Comparison of ENCODE assay signal across 1 cellular context in genomic region chr3:124619887-124620599, GRCh38.
TF ChIP-seq lines count a peak whose summit lies in the region.

No MANE protein-coding gene starts in this region.

TF ChIP-seq in HepG2, 621 proteins besides CTCF, POLR2A, EP300 and RAD21 (continued from another document and continues in another):
- TF ChIP-seq SOX5 (CRISPR knock-in tag; IDR thresholded peaks at IDR 0.05; ENCODE audit: borderline replicate concordance): no peak
- no peak for TF ChIP-seq THAP7 (CRISPR knock-in tag; IDR thresholded peaks at IDR 0.05)
- TF ChIP-seq ZFP36L1 (CRISPR knock-in tag; IDR thresholded peaks at IDR 0.05): no peak
- no peak for TF ChIP-seq FOXP1 (IDR thresholded peaks at IDR 0.05)
- TF ChIP-seq FOXP1 (CRISPR knock-in tag; IDR thresholded peaks at IDR 0.05): no peak
- TF ChIP-seq, protein P1, sequence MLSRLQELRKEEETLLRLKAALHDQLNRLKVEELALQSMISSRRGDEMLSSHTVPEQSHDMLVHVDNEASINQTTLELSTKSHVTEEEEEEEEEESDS (CRISPR knock-in tag; IDR thresholded peaks at IDR 0.05; ENCODE audit: borderline replicate concordance): no peak
- TF ChIP-seq TEAD2 (CRISPR knock-in tag; IDR thresholded peaks at IDR 0.05): no peak
- no peak for TF ChIP-seq NR2F6 (IDR thresholded peaks at IDR 0.05)
- peak; percentile 79 for TF ChIP-seq NR2F6 (CRISPR knock-in tag; IDR thresholded peaks at IDR 0.05)
- TF ChIP-seq TARDBP (CRISPR knock-in tag; IDR thresholded peaks at IDR 0.05): no peak
- TF ChIP-seq ZNF232 (CRISPR knock-in tag; IDR thresholded peaks at IDR 0.05; ENCODE audit: borderline replicate concordance): no peak
- TF ChIP-seq RFXAP (CRISPR knock-in tag; IDR thresholded peaks at IDR 0.05; ENCODE audit: borderline replicate concordance): no peak
- no peak for TF ChIP-seq ZNF44 (CRISPR knock-in tag; IDR thresholded peaks at IDR 0.05)
- no peak for TF ChIP-seq AHR (CRISPR knock-in tag; IDR thresholded peaks at IDR 0.05)
- TF ChIP-seq ZNF530 (CRISPR knock-in tag; IDR thresholded peaks at IDR 0.05; ENCODE audit: low read depth): no peak
- TF ChIP-seq ZNF253 (CRISPR knock-in tag; IDR thresholded peaks at IDR 0.05; ENCODE audit: borderline replicate concordance): no peak
- TF ChIP-seq, protein P2, sequence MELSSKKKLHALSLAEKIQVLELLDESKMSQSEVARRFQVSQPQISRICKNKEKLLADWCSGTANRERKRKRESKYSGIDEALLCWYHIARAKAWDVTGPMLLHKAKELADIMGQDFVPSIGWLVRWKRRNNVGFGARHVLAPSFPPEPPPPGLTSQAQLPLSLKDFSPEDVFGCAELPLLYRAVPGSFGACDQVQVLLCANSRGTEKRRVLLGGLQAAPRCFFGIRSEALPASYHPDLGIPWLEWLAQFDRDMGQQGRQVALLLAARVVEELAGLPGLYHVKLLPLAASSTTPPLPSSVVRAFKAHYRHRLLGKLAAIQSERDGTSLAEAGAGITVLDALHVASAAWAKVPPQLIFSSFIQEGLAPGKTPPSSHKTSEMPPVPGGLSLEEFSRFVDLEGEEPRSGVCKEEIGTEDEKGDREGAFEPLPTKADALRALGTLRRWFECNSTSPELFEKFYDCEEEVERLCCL (CRISPR knock-in tag; IDR thresholded peaks at IDR 0.05; ENCODE audit: borderline replicate concordance): no peak
- no peak for TF ChIP-seq FOXA3 (CRISPR knock-in tag; IDR thresholded peaks at IDR 0.05)
- no peak for TF ChIP-seq ZBTB8A (CRISPR knock-in tag; IDR thresholded peaks at IDR 0.05; ENCODE audit: borderline replicate concordance, low read depth)
- TF ChIP-seq ZNF550 (CRISPR knock-in tag; IDR thresholded peaks at IDR 0.05; ENCODE audit: borderline replicate concordance): no peak
- TF ChIP-seq ZNF121 (CRISPR knock-in tag; IDR thresholded peaks at IDR 0.05): no peak
- TF ChIP-seq ZNF747 (CRISPR knock-in tag; IDR thresholded peaks at IDR 0.05; ENCODE audit: borderline replicate concordance): no peak
- no peak for TF ChIP-seq LCORL (IDR thresholded peaks at IDR 0.05)
- TF ChIP-seq LCORL (CRISPR knock-in tag; IDR thresholded peaks at IDR 0.05): no peak
- no peak for TF ChIP-seq ZIK1 (CRISPR knock-in tag; IDR thresholded peaks at IDR 0.05; ENCODE audit: borderline replicate concordance, low read depth)
- 0 out of 2 replicates have a peak, but pooled peaks have one; percentile 10 for TF ChIP-seq KLF9 (CRISPR knock-in tag; IDR thresholded peaks at IDR 0.05; ENCODE audit: low read depth)
- TF ChIP-seq E2F2 (CRISPR knock-in tag; IDR thresholded peaks at IDR 0.05; ENCODE audit: borderline replicate concordance): no peak
- no peak for TF ChIP-seq HMGA1 (CRISPR knock-in tag; conservative IDR thresholded peaks at IDR 0.05)
- TF ChIP-seq TAF15 (IDR thresholded peaks at IDR 0.05; ENCODE audit: low read depth, low read length, poor library complexity, severe bottlenecking): no peak
- no peak for TF ChIP-seq ZFAT (CRISPR knock-in tag; conservative IDR thresholded peaks at IDR 0.05)
- no peak for TF ChIP-seq TMF1 (CRISPR knock-in tag; IDR thresholded peaks at IDR 0.05; ENCODE audit: low read depth)
- no peak for TF ChIP-seq MAFG (CRISPR knock-in tag; IDR thresholded peaks at IDR 0.05)
- TF ChIP-seq ATF7 (IDR thresholded peaks at IDR 0.05): 0 out of 2 replicates have a peak, but pooled peaks have one; percentile 7
- TF ChIP-seq ATF7 (CRISPR knock-in tag; IDR thresholded peaks at IDR 0.05): no peak
- TF ChIP-seq KAT2B (IDR thresholded peaks at IDR 0.05; ENCODE audit: borderline replicate concordance, low read depth, low read length): no peak
- TF ChIP-seq MED13 (CRISPR knock-in tag; IDR thresholded peaks at IDR 0.05): no peak
- no peak for TF ChIP-seq HMG20B (CRISPR knock-in tag; conservative IDR thresholded peaks at IDR 0.05)
- TF ChIP-seq MZF1 (CRISPR knock-in tag; IDR thresholded peaks at IDR 0.05; ENCODE audit: borderline replicate concordance): no peak
- TF ChIP-seq CBX2 (IDR thresholded peaks at IDR 0.05; ENCODE audit: low read depth, low read length): no peak
- no peak for TF ChIP-seq CBX2 (CRISPR knock-in tag; IDR thresholded peaks at IDR 0.05; ENCODE audit: low read depth)
- no peak for TF ChIP-seq ZNF766 (CRISPR knock-in tag; IDR thresholded peaks at IDR 0.05; ENCODE audit: borderline replicate concordance)
- no peak for TF ChIP-seq MLXIP (CRISPR knock-in tag; IDR thresholded peaks at IDR 0.05; ENCODE audit: borderline replicate concordance)
- no peak for TF ChIP-seq ZNF263 (CRISPR knock-in tag; IDR thresholded peaks at IDR 0.05)
- no peak for TF ChIP-seq NFE2L2 (IDR thresholded peaks at IDR 0.05; ENCODE audit: low read length)
- TF ChIP-seq ZNF749 (CRISPR knock-in tag; IDR thresholded peaks at IDR 0.05; ENCODE audit: borderline replicate concordance): no peak
- no peak for TF ChIP-seq ZMYM3 (CRISPR knock-in tag; IDR thresholded peaks at IDR 0.05)
- TF ChIP-seq SNAPC2 (CRISPR knock-in tag; IDR thresholded peaks at IDR 0.05): no peak
- TF ChIP-seq, protein P3, sequence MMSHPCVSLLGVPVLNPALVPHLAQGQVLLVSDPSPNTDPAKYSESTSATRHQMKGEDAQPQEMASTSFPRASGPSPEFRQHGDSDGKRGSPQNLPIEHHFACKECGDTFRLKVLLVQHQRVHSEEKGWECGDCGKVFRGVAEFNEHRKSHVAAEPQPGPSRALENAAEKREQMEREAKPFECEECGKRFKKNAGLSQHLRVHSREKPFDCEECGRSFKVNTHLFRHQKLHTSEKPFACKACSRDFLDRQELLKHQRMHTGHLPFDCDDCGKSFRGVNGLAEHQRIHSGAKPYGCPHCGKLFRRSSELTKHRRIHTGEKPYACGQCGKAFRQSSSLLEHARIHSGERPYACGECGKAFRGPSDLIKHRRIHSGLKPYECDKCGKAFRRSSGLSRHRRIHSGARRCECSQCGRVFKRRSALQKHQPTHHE (CRISPR knock-in tag; IDR thresholded peaks at IDR 0.05; ENCODE audit: borderline replicate concordance): no peak
- no peak for TF ChIP-seq ZNF572 (CRISPR knock-in tag; IDR thresholded peaks at IDR 0.05)
- TF ChIP-seq SP4 (CRISPR knock-in tag; IDR thresholded peaks at IDR 0.05): no peak
- TF ChIP-seq SAFB2 (CRISPR knock-in tag; IDR thresholded peaks at IDR 0.05; ENCODE audit: borderline replicate concordance, low read depth): no peak
- TF ChIP-seq ZNF678 (CRISPR knock-in tag; IDR thresholded peaks at IDR 0.05): no peak
- TF ChIP-seq ZBTB3 (CRISPR knock-in tag; IDR thresholded peaks at IDR 0.05; ENCODE audit: borderline replicate concordance, low read depth): 0 out of 2 replicates have a peak, but pooled peaks have one; percentile 74
- no peak for TF ChIP-seq ZNF3 (CRISPR knock-in tag; IDR thresholded peaks at IDR 0.05)
- TF ChIP-seq, protein P4, sequence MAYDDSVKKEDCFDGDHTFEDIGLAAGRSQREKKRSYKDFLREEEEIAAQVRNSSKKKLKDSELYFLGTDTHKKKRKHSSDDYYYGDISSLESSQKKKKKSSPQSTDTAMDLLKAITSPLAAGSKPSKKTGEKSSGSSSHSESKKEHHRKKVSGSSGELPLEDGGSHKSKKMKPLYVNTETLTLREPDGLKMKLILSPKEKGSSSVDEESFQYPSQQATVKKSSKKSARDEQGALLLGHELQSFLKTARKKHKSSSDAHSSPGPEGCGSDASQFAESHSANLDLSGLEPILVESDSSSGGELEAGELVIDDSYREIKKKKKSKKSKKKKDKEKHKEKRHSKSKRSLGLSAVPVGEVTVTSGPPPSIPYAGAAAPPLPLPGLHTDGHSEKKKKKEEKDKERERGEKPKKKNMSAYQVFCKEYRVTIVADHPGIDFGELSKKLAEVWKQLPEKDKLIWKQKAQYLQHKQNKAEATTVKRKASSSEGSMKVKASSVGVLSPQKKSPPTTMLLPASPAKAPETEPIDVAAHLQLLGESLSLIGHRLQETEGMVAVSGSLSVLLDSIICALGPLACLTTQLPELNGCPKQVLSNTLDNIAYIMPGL (CRISPR knock-in tag; IDR thresholded peaks at IDR 0.05; ENCODE audit: borderline replicate concordance in 1 of 2, low read depth in 1 of 2): no peak
- no peak for TF ChIP-seq ZMYM2 (CRISPR knock-in tag; IDR thresholded peaks at IDR 0.05)
- TF ChIP-seq ZBED4 (CRISPR knock-in tag; IDR thresholded peaks at IDR 0.05; ENCODE audit: borderline replicate concordance): no peak
- no peak for TF ChIP-seq ELF1 (CRISPR knock-in tag; IDR thresholded peaks at IDR 0.05)
- TF ChIP-seq, protein P5, sequence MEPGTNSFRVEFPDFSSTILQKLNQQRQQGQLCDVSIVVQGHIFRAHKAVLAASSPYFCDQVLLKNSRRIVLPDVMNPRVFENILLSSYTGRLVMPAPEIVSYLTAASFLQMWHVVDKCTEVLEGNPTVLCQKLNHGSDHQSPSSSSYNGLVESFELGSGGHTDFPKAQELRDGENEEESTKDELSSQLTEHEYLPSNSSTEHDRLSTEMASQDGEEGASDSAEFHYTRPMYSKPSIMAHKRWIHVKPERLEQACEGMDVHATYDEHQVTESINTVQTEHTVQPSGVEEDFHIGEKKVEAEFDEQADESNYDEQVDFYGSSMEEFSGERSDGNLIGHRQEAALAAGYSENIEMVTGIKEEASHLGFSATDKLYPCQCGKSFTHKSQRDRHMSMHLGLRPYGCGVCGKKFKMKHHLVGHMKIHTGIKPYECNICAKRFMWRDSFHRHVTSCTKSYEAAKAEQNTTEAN (CRISPR knock-in tag; conservative IDR thresholded peaks at IDR 0.05): no peak; the same call in 1 of the 2 replicates
- TF ChIP-seq ZNF441 (CRISPR knock-in tag; IDR thresholded peaks at IDR 0.05; ENCODE audit: borderline replicate concordance): no peak
- TF ChIP-seq RFX3 (CRISPR knock-in tag; IDR thresholded peaks at IDR 0.05): no peak
- no peak for TF ChIP-seq ZNF790 (CRISPR knock-in tag; IDR thresholded peaks at IDR 0.05; ENCODE audit: borderline replicate concordance)
- TF ChIP-seq DBP (CRISPR knock-in tag; IDR thresholded peaks at IDR 0.05; ENCODE audit: not compliant biosample characterization): no peak
- no peak for TF ChIP-seq RFX5 (IDR thresholded peaks at IDR 0.05; ENCODE audit: low read depth, low read length)
- no peak for TF ChIP-seq ZBTB38 (CRISPR knock-in tag; IDR thresholded peaks at IDR 0.05)
- no peak for TF ChIP-seq MATR3 (CRISPR knock-in tag; IDR thresholded peaks at IDR 0.05)
